In the genomic region with DNA sequence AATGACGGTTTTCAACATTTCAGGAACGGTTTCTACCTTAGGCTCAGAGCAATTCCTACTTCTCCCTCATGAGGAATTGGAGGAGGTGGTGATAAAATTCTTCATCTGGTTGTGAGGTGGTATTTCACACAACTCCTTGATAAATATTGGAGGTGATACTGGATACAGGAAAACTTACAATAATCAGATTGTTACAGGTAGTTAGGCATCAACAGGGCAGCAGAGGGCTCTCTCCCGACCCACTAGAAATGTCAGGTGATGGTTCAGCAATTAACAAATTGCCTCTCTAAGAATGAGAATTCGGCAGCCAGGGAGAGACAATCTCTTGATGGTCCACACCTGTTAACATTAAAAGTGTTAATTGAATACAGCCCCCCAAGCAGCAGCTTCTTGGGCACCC, we compare ENCODE assay signal across 11 cellular contexts. TPM values are rescaled to one million over a fixed set of nuclear protein-coding genes. Genes with fewer than 3 reads are reported as not detected.
DNase-seq lines count a peak whose midpoint lies in the region; ATAC-seq and TF ChIP-seq lines count a peak whose summit lies in the region.
"Had no signal": no experiment of that assay in that cellular context is flagged by ENCODE, and none has a peak within 500 bp of the region (broad histone marks: within the 10 kb centered on the region; RNA-seq: fewer than 3 reads in every experiment).

No MANE protein-coding gene starts in this region.

- H2AK5ac ChIP-seq in mesendoderm (ENCODE audit: low read length), result no peak overlapping the region

- no peak for TF ChIP-seq POLR2A in testis (IDR thresholded peaks at IDR 0.05)

- H4K8ac ChIP-seq in mesendoderm (ENCODE audit: low read depth, low read length), result no peak overlapping the region

- peaks cover 3% of the 10 kb centered on the region for H3K79me1 ChIP-seq in mesendoderm (ENCODE audit: low read length)

- no peak overlapping the region for H3K4ac ChIP-seq in mesendoderm (ENCODE audit: low read depth, low read length)

- H3K4me3 ChIP-seq in H7 (ENCODE audit: insufficient read depth, low read depth, low read length) (no peak overlapping the region), mesendoderm (ENCODE audit: low read length) (no peak overlapping the region), testis (no peak overlapping the region)

- DNase-seq in T-helper 1 cell (no peak), H7 (peak; percentile 42), T-cell (no peak), mesendoderm (peak; percentile 33), testis (no peak), NCI-H2227 treated with DMSO at 0.1 percent for 48 hours (lab: John Stamatoyannopoulos, UW) (no peak)
- DNase-seq: activated naive CD4-positive, alpha-beta T cell; DMS79; NCI-H187 had no signal

- H2BK15ac ChIP-seq in mesendoderm (replicated peaks; ENCODE audit: low read depth), result no peak overlapping the region

- H3K4me1 ChIP-seq in mesendoderm (ENCODE audit: control insufficient read depth, low read depth, low read length) (no peaks in the 10 kb centered on the region), testis (peaks cover 4% of the 10 kb centered on the region)

- peak overlapping the region; percentile 37 for H3K4me3 Mint-ChIP-seq in T-helper 1 cell treated with Interleukin-12 subunit alpha and Interleukin-12 subunit beta and Interleukin-4 antibody, amounts not matched to agents 30 μg/mL and 1 μg/mL, for 36 hours
- no peak overlapping the region for H3K4me3 Mint-ChIP-seq in T-cell

- H3K56ac ChIP-seq in mesendoderm (ENCODE audit: low read length), result no peak overlapping the region

- H3K9me3 Mint-ChIP-seq in T-helper 1 cell treated with Interleukin-12 subunit alpha and Interleukin-12 subunit beta and Interleukin-4 antibody, amounts not matched to agents 30 μg/mL and 1 μg/mL, for 36 hours, result no peaks in the 10 kb centered on the region
- H3K9me3 Mint-ChIP-seq in T-cell, result no peaks in the 10 kb centered on the region

- no peak overlapping the region for H2BK120ac ChIP-seq in mesendoderm (ENCODE audit: low read depth, low read length)

- no peak overlapping the region for H3K18ac ChIP-seq in mesendoderm (ENCODE audit: low read length)

- no peak for TF ChIP-seq CTCF in testis (IDR thresholded peaks at IDR 0.05)

- peaks cover 5% of the 10 kb centered on the region for H3K4me1 Mint-ChIP-seq in T-helper 1 cell treated with Interleukin-12 subunit alpha and Interleukin-12 subunit beta and Interleukin-4 antibody, amounts not matched to agents 30 μg/mL and 1 μg/mL, for 36 hours (ENCODE audit: low read depth)
- H3K4me1 Mint-ChIP-seq in T-cell, result peaks cover 3 to 14% (median 11%) of the 10 kb centered on the region in 3 donors

- no peaks in the 10 kb centered on the region for H3K27me3 ChIP-seq in H7 (ENCODE audit: control insufficient read depth, insufficient read depth, low read length)
- H3K27me3 ChIP-seq in mesendoderm (ENCODE audit: insufficient read depth, low read length, poor library complexity), result no peaks in the 10 kb centered on the region
- H3K27me3 ChIP-seq in testis, result no peaks in the 10 kb centered on the region

- ATAC-seq in T-cell (replicated peaks in 1 of 4) (no peak), GM18520 (IDR thresholded peaks at IDR 0.05; ENCODE audit: unreplicated experiment) (no peak)

- POLR2A ChIA-PET in T-cell (lab: Charles Lee), result no interaction called here

- CTCF ChIA-PET in T-cell (lab: Charles Lee), result interaction anchor here in 1 of 2 donors (0.6 to 1.8 kb wide), 2 partner anchors 40 to 63 kb away, joined by 4 to 6 read pairs; no protein-coding TSS in a partner anchor

- no peak overlapping the region for H3K9ac ChIP-seq in mesendoderm (ENCODE audit: low read length)

- no peak overlapping the region for H2BK5ac ChIP-seq in mesendoderm (ENCODE audit: low read length)

- H3K27ac ChIP-seq in mesendoderm (ENCODE audit: low read depth, low read length) (no peak overlapping the region), testis (no peak overlapping the region)

- peak overlapping the region; percentile 39 for H3K27ac Mint-ChIP-seq in T-helper 1 cell treated with Interleukin-12 subunit alpha and Interleukin-12 subunit beta and Interleukin-4 antibody, amounts not matched to agents 30 μg/mL and 1 μg/mL, for 36 hours
- peak overlapping the region; percentile 34 for H3K27ac Mint-ChIP-seq in T-cell

- peaks cover 12% of the 10 kb centered on the region for H3K36me3 Mint-ChIP-seq in T-helper 1 cell treated with Interleukin-12 subunit alpha and Interleukin-12 subunit beta and Interleukin-4 antibody, amounts not matched to agents 30 μg/mL and 1 μg/mL, for 36 hours (ENCODE audit: low read depth)
- peaks cover 8% of the 10 kb centered on the region for H3K36me3 Mint-ChIP-seq in T-cell

- intact Hi-C loops in testis (cut with DNase I; ENCODE audit: low total_unique reads), result loop anchor here (5.0 kb wide), 1 partner anchor 61 kb away; no protein-coding TSS in a partner anchor

- H3K9me3 ChIP-seq in testis, result no peaks in the 10 kb centered on the region

- H3K23ac ChIP-seq in mesendoderm (ENCODE audit: low read length), result no peak overlapping the region

- no CpG with 5 or more reads among the region's 4 CpGs for WGBS in mesendoderm (ENCODE audit: extremely low coverage, insufficient coverage, low lambda C conversion rate)
- WGBS in testis, 2 donors, result 68 to 76% methylated on average over 4 of the region's 4 CpGs

- no peak overlapping the region for H4K5ac ChIP-seq in mesendoderm (ENCODE audit: low read length)

- H3K36me3 ChIP-seq in H7 (replicated peaks; ENCODE audit: control insufficient read depth, insufficient read depth, low read length) (peaks cover 24% of the 10 kb centered on the region), mesendoderm (ENCODE audit: control insufficient read depth, insufficient read depth, low read length) (peaks cover 4% of the 10 kb centered on the region), testis (ENCODE audit: low read depth, missing control alignments) (no peaks in the 10 kb centered on the region)

- H3K4me2 ChIP-seq in mesendoderm (ENCODE audit: low read length), result no peak overlapping the region

- no peaks in the 10 kb centered on the region for H3K27me3 Mint-ChIP-seq in T-helper 1 cell treated with Interleukin-12 subunit alpha and Interleukin-12 subunit beta and Interleukin-4 antibody, amounts not matched to agents 30 μg/mL and 1 μg/mL, for 36 hours (ENCODE audit: low read depth)
- H3K27me3 Mint-ChIP-seq in T-cell, result no peaks in the 10 kb centered on the region

- H3K79me2 ChIP-seq in mesendoderm (ENCODE audit: control insufficient read depth, insufficient read depth, low read length), result no peaks in the 10 kb centered on the region

RNA-seq across cellular contexts. Expression of a gene that starts 22.6 kb away (rescaled TPM):
- 6.4 and 7.5 TPM in 2 replicates for total RNA-seq in H7 (2014; rRNA removed; shearing (Covaris generic))
- 10 to 100 TPM in 3 of 5 donors, 1 to 10 TPM in 2; 6.2 to 21.1 (median 18.8) TPM for total RNA-seq in T-cell
- 4.5 TPM for polyA plus RNA-seq in mesendoderm (2013, experiment 1 of 2)
- polyA plus RNA-seq in mesendoderm (2013, experiment 2 of 2), result 4.7 TPM
- total RNA-seq in testis, result 1 to 10 TPM; 8.3 to 8.8 TPM
- polyA plus RNA-seq in testis (ENCODE audit: insufficient read depth, low read depth, low replicate concordance), result 2.6 TPM

RNA-seq across cellular contexts. Expression of a gene that starts 39.6 kb away (rescaled TPM):
- total RNA-seq in H7 (2014; rRNA removed; shearing (Covaris generic)), result 286 and 335 TPM in 2 replicates
- 10 to 100 TPM; 40.3 to 75.3 (median 68.4) TPM for total RNA-seq in T-cell
- 195 TPM for polyA plus RNA-seq in mesendoderm (2013, experiment 1 of 2)
- polyA plus RNA-seq in mesendoderm (2013, experiment 2 of 2), result 202 TPM
- 10 to 100 TPM; 59.3 to 86.5 TPM for total RNA-seq in testis
- 67.1 TPM for polyA plus RNA-seq in testis (ENCODE audit: insufficient read depth, low read depth, low replicate concordance)

RNA-seq across cellular contexts. Expression of a gene that starts 58.3 kb away (rescaled TPM):
- total RNA-seq in H7 (2014; rRNA removed; shearing (Covaris generic)), result 3.0 and 4.6 TPM in 2 replicates
- total RNA-seq in T-cell, result 1 to 10 TPM in 4 of 5 donors, under 1 TPM in 1; 0.28 to 2.7 (median 1.9) TPM
- polyA plus RNA-seq in mesendoderm (2013, experiment 1 of 2), result 2.1 TPM
- polyA plus RNA-seq in mesendoderm (2013, experiment 2 of 2), result 2.4 TPM
- 1 to 10 TPM; 3.0 to 4.3 TPM for total RNA-seq in testis
- polyA plus RNA-seq in testis (ENCODE audit: insufficient read depth, low read depth, low replicate concordance), result 3.4 TPM

Comparison
In these comparisons a context has a peak if more than half of its experiments do, and no peak if none do; other contexts are left out.
1. DNase-seq: peak in H7 (single experiment) and mesendoderm (single experiment); none in T-helper 1 cell (0 of 5), T-cell (0 of 34), testis (single experiment) and NCI-H2227 treated with DMSO at 0.1 percent for 48 hours (single experiment).